Comparison of ENCODE assay signal across 13 cellular contexts in the genomic region with DNA sequence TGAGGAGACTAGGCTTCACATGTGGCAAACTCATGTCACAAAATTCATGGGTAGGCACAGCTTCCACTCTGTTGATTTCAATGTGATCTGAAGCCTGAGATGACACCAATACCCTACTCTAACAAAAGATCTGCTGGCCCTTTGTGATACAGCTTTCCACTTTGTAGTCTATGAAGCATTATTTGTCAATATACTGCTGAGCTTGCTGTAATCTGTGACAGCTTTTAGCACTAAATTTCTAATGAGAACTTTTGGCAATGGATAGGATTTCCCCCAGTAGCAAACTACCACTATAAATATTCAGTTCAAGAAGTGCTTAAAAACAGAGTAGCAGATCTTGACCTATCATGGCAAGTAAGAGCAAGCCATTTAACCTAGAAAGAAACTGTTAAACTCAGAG. TPM values are rescaled to one million over a fixed set of nuclear protein-coding genes. Genes with fewer than 3 reads are reported as not detected.
DNase-seq lines count a peak whose midpoint lies in the region; ATAC-seq and TF ChIP-seq lines count a peak whose summit lies in the region.
"Had no signal": no experiment of that assay in that cellular context is flagged by ENCODE, and none has a peak within 500 bp of the region (broad histone marks: within the 10 kb centered on the region; RNA-seq: fewer than 3 reads in every experiment).

No MANE protein-coding gene starts in this region.

- DNase-seq in GM23338 (ENCODE audit: low spot score), result no peak
- no peak for DNase-seq in Karpas-422
- DNase-seq in neural progenitor cell (ENCODE audit: low spot score), result no peak
- DNase-seq in naive thymus-derived CD8-positive, alpha-beta T cell, result no peak
- DNase-seq in NCI-H526 treated with DMSO at 0.1 percent for 48 hours (lab: John Stamatoyannopoulos, UW), result no peak
- DNase-seq: AML-193; Caco-2; CD4-positive, alpha-beta T cell; GOT3; HFFc6 had no signal

- ATAC-seq in GM23338 (no peak), HG02938 (IDR thresholded peaks at IDR 0.05; ENCODE audit: unreplicated experiment) (no peak)
- no peak for ATAC-seq in naive thymus-derived CD8-positive, alpha-beta T cell
- ATAC-seq: HCT116 had no signal

- H3K27ac Mint-ChIP-seq in GM23338, result no peak overlapping the region
- H3K27ac Mint-ChIP-seq in neural progenitor cell, result peak overlapping the region; percentile 73
- no peak overlapping the region for H3K27ac Mint-ChIP-seq in naive thymus-derived CD8-positive, alpha-beta T cell
- H3K27ac Mint-ChIP-seq: CD4-positive, alpha-beta T cell; HFFc6 had no signal

- H3F3A ChIP-seq in GM23338 (replicated peaks; ENCODE audit: low read depth) (no peaks in the 10 kb centered on the region), neural progenitor cell (ENCODE audit: low read depth) (no peaks in the 10 kb centered on the region)

- H3K36me3 ChIP-seq in GM23338 (ENCODE audit: insufficient read depth), result no peaks in the 10 kb centered on the region
- no peaks in the 10 kb centered on the region for H3K36me3 ChIP-seq in Karpas-422 (ENCODE audit: insufficient read depth, low read length)
- H3K36me3 ChIP-seq in neural progenitor cell, result no peaks in the 10 kb centered on the region

- H4K20me1 ChIP-seq in GM23338 (replicated peaks; ENCODE audit: insufficient read depth), result no peaks in the 10 kb centered on the region
- H4K20me1 ChIP-seq in Karpas-422 (ENCODE audit: insufficient read depth, low read depth, low read length), result no peaks in the 10 kb centered on the region
- no peaks in the 10 kb centered on the region for H4K20me1 ChIP-seq in neural progenitor cell (ENCODE audit: low read depth)

- H3K9ac ChIP-seq in Karpas-422 (ENCODE audit: low read length) (no peak overlapping the region), neural progenitor cell (no peak overlapping the region)

- no peak for TF ChIP-seq CTCF in GM23338 (conservative IDR thresholded peaks at IDR 0.05; ENCODE audit: low read depth in 2 of 2)
- TF ChIP-seq CTCF in neural progenitor cell (IDR thresholded peaks at IDR 0.05), result no peak

- H3K4me1 Mint-ChIP-seq in GM23338 (peaks cover 16% of the 10 kb centered on the region; the same call in 2 of the 3 replicates), neural progenitor cell (no peaks in the 10 kb centered on the region)
- H3K4me1 Mint-ChIP-seq in naive thymus-derived CD8-positive, alpha-beta T cell, result peaks cover 3 to 6% (median 5%) of the 10 kb centered on the region in 4 donors

- no peak overlapping the region for H3K4me3 Mint-ChIP-seq in GM23338
- H3K4me3 Mint-ChIP-seq in neural progenitor cell, result no peak overlapping the region
- H3K4me3 Mint-ChIP-seq in naive thymus-derived CD8-positive, alpha-beta T cell, result no peak overlapping the region
- H3K4me3 Mint-ChIP-seq: CD4-positive, alpha-beta T cell; HFFc6 had no signal

- H3K4me3 ChIP-seq in GM23338 (no peak overlapping the region), Karpas-422 (ENCODE audit: low read length) (no peak overlapping the region), neural progenitor cell (no peak overlapping the region)

- peak overlapping the region; percentile 57; the same call in 1 of the 2 replicates for H2AFZ ChIP-seq in GM23338
- H2AFZ ChIP-seq in Karpas-422 (ENCODE audit: low read length), result 0 out of 2 replicates have a peak overlapping the region, but pooled peaks have one; percentile 10
- H2AFZ ChIP-seq in neural progenitor cell (replicated peaks), result peak overlapping the region; percentile 15

- H3K79me2 ChIP-seq in GM23338 (replicated peaks; ENCODE audit: insufficient read depth), result no peaks in the 10 kb centered on the region
- 0 out of 2 replicates have a peak, but pooled peaks cover 3% of the 10 kb centered on the region for H3K79me2 ChIP-seq in Karpas-422 (ENCODE audit: low read length)
- no peaks in the 10 kb centered on the region for H3K79me2 ChIP-seq in neural progenitor cell (ENCODE audit: low read depth)

- H3K4me1 ChIP-seq in GM23338 (ENCODE audit: insufficient read depth) (no peaks in the 10 kb centered on the region), Karpas-422 (ENCODE audit: low read length) (peaks cover 10% of the 10 kb centered on the region), neural progenitor cell (no peaks in the 10 kb centered on the region)
- H3K4me1 ChIP-seq: Caco-2 had no signal

- POLR2A ChIA-PET in naive thymus-derived CD8-positive, alpha-beta T cell (lab: Charles Lee), result interaction anchor here (0.6 kb wide), 1 partner anchor 38 kb away, joined by 4 read pairs; no protein-coding TSS in a partner anchor

- H3K9me3 ChIP-seq in Karpas-422 (ENCODE audit: low read length) (no peaks in the 10 kb centered on the region), neural progenitor cell (ENCODE audit: low read depth) (no peaks in the 10 kb centered on the region)
- H3K9me3 ChIP-seq: Caco-2 had no signal

- no peaks in the 10 kb centered on the region for H3K36me3 Mint-ChIP-seq in GM23338 (ENCODE audit: low read depth)
- H3K36me3 Mint-ChIP-seq in neural progenitor cell, result peaks cover 3% of the 10 kb centered on the region
- H3K36me3 Mint-ChIP-seq in naive thymus-derived CD8-positive, alpha-beta T cell, result peaks cover 0 to 3% (median 0%) of the 10 kb centered on the region in 3 donors

- no peaks in the 10 kb centered on the region for H3K27me3 Mint-ChIP-seq in GM23338 (ENCODE audit: insufficient read depth, low read depth, poor library complexity)
- no peaks in the 10 kb centered on the region for H3K27me3 Mint-ChIP-seq in neural progenitor cell (ENCODE audit: insufficient read depth, low read depth)
- no peaks in the 10 kb centered on the region for H3K27me3 Mint-ChIP-seq in naive thymus-derived CD8-positive, alpha-beta T cell
- H3K27me3 Mint-ChIP-seq: CD4-positive, alpha-beta T cell had no signal

- H3K9me3 Mint-ChIP-seq in GM23338, result no peaks in the 10 kb centered on the region
- peaks cover 3% of the 10 kb centered on the region for H3K9me3 Mint-ChIP-seq in neural progenitor cell
- peaks cover 0 to 2% (median 0%) of the 10 kb centered on the region in 9 donors for H3K9me3 Mint-ChIP-seq in naive thymus-derived CD8-positive, alpha-beta T cell
- H3K9me3 Mint-ChIP-seq: CD4-positive, alpha-beta T cell; HFFc6 had no signal

- peaks cover 3% of the 10 kb centered on the region; the same call in 1 of the 2 replicates for H3K9me2 ChIP-seq in GM23338 (ENCODE audit: insufficient read depth)
- no peaks in the 10 kb centered on the region for H3K9me2 ChIP-seq in Karpas-422 (replicated peaks; ENCODE audit: insufficient read depth, low read length)

- peak overlapping the region; percentile 8; the same call in 1 of the 2 replicates for H3K27ac ChIP-seq in GM23338 (ENCODE audit: low read depth)
- no peak overlapping the region for H3K27ac ChIP-seq in Karpas-422 (ENCODE audit: low read length)
- no peak overlapping the region for H3K27ac ChIP-seq in neural progenitor cell
- H3K27ac ChIP-seq: C4-2B had no signal

- H3K27me3 ChIP-seq in GM23338 (ENCODE audit: insufficient read depth) (no peaks in the 10 kb centered on the region), Karpas-422 (ENCODE audit: low read length) (no peaks in the 10 kb centered on the region), neural progenitor cell (no peaks in the 10 kb centered on the region)

- H3K4me2 ChIP-seq in GM23338, result no peak overlapping the region
- H3K4me2 ChIP-seq in Karpas-422 (ENCODE audit: low read depth, low read length, poor library complexity, severe bottlenecking), result no peak overlapping the region
- H3K4me2 ChIP-seq in neural progenitor cell, result no peak overlapping the region

TF ChIP-seq in GM23338, 12 proteins besides CTCF, POLR2A, EP300 and RAD21:
- TF ChIP-seq ZNF114 (CRISPR knock-in tag; IDR thresholded peaks at IDR 0.05) (no peak), ZNF331 (CRISPR knock-in tag; IDR thresholded peaks at IDR 0.05; ENCODE audit: low read depth) (no peak), ETS1 (IDR thresholded peaks at IDR 0.05) (no peak), EZH2 (IDR thresholded peaks at IDR 0.05; ENCODE audit: low read depth, unreplicated experiment) (no peak), CREB1 (CRISPR knock-in tag; IDR thresholded peaks at IDR 0.05; ENCODE audit: low read depth) (no peak)

RNA-seq across cellular contexts. Expression of gene HEATR5A, which starts 5.6 kb away (rescaled TPM):
- 21.6 and 25.8 TPM in 2 replicates for total RNA-seq in GM23338 (2014; rRNA removed; shearing (Covaris generic))
- 32.5 and 39.9 TPM in 2 replicates for polyA plus RNA-seq in GM23338 (2016; fragmentation: Nextera tagmentation; extraction: Ambion mirVana)
- 19.3 and 47.4 TPM in 2 replicates for total RNA-seq in Karpas-422 (2014; rRNA removed; shearing (Covaris generic); ENCODE audit: low replicate concordance)
- 12.9 and 34.7 TPM in 2 replicates for total RNA-seq in neural progenitor cell (ENCODE audit: low replicate concordance)
- 10 to 100 TPM; 11.5 to 13.8 TPM for total RNA-seq in naive thymus-derived CD8-positive, alpha-beta T cell
- 1 to 10 TPM; 4.0 to 5.9 (median 5.5) TPM for polyA plus RNA-seq in naive thymus-derived CD8-positive, alpha-beta T cell

RNA-seq across cellular contexts. Expression of gene DTD2, which starts 31.4 kb away (rescaled TPM):
- 37.5 and 39.0 TPM in 2 replicates for total RNA-seq in GM23338 (2014; rRNA removed; shearing (Covaris generic))
- polyA plus RNA-seq in GM23338 (2016; fragmentation: Nextera tagmentation; extraction: Ambion mirVana), result 6.3 and 8.6 TPM in 2 replicates
- 54.7 and 86.1 TPM in 2 replicates for total RNA-seq in Karpas-422 (2014; rRNA removed; shearing (Covaris generic); ENCODE audit: low replicate concordance)
- total RNA-seq in neural progenitor cell (ENCODE audit: low replicate concordance), result 8.6 and 11.9 TPM in 2 replicates
- 10 to 100 TPM; 22.4 to 24.5 TPM for total RNA-seq in naive thymus-derived CD8-positive, alpha-beta T cell
- polyA plus RNA-seq in naive thymus-derived CD8-positive, alpha-beta T cell, result 10 to 100 TPM; 19.6 to 26.9 (median 23.1) TPM
